ENCODE assay signal across 1 cellular context in genomic region chr9:121991305-121991661, GRCh38.
A peak's percentile ranks its signal among the peaks of the same experiment; 100 is the strongest.
TF ChIP-seq lines count a peak whose summit lies in the region.

No MANE protein-coding gene starts in this region.

TF ChIP-seq in HepG2, 621 proteins besides CTCF, POLR2A, EP300 and RAD21 (continued from another document):
- TF ChIP-seq USF2 (IDR thresholded peaks at IDR 0.05; ENCODE audit: low read depth, low read length) = no peak
- no peak for TF ChIP-seq USF2 (CRISPR knock-in tag; IDR thresholded peaks at IDR 0.05; ENCODE audit: borderline replicate concordance)
- TF ChIP-seq, protein P1, sequence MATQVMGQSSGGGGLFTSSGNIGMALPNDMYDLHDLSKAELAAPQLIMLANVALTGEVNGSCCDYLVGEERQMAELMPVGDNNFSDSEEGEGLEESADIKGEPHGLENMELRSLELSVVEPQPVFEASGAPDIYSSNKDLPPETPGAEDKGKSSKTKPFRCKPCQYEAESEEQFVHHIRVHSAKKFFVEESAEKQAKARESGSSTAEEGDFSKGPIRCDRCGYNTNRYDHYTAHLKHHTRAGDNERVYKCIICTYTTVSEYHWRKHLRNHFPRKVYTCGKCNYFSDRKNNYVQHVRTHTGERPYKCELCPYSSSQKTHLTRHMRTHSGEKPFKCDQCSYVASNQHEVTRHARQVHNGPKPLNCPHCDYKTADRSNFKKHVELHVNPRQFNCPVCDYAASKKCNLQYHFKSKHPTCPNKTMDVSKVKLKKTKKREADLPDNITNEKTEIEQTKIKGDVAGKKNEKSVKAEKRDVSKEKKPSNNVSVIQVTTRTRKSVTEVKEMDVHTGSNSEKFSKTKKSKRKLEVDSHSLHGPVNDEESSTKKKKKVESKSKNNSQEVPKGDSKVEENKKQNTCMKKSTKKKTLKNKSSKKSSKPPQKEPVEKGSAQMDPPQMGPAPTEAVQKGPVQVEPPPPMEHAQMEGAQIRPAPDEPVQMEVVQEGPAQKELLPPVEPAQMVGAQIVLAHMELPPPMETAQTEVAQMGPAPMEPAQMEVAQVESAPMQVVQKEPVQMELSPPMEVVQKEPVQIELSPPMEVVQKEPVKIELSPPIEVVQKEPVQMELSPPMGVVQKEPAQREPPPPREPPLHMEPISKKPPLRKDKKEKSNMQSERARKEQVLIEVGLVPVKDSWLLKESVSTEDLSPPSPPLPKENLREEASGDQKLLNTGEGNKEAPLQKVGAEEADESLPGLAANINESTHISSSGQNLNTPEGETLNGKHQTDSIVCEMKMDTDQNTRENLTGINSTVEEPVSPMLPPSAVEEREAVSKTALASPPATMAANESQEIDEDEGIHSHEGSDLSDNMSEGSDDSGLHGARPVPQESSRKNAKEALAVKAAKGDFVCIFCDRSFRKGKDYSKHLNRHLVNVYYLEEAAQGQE (IDR thresholded peaks at IDR 0.05; ENCODE audit: borderline replicate concordance in 1 of 2, low read depth in 1 of 2, low read length in 2 of 2) = no peak
- TF ChIP-seq, protein P2, sequence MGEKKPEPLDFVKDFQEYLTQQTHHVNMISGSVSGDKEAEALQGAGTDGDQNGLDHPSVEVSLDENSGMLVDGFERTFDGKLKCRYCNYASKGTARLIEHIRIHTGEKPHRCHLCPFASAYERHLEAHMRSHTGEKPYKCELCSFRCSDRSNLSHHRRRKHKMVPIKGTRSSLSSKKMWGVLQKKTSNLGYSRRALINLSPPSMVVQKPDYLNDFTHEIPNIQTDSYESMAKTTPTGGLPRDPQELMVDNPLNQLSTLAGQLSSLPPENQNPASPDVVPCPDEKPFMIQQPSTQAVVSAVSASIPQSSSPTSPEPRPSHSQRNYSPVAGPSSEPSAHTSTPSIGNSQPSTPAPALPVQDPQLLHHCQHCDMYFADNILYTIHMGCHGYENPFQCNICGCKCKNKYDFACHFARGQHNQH (CRISPR knock-in tag; IDR thresholded peaks at IDR 0.05) = no peak
- TF ChIP-seq ZNF367 (CRISPR knock-in tag; IDR thresholded peaks at IDR 0.05; ENCODE audit: borderline replicate concordance) = no peak
- no peak for TF ChIP-seq DPF2 (CRISPR knock-in tag; IDR thresholded peaks at IDR 0.05; ENCODE audit: borderline replicate concordance, low read depth)
- TF ChIP-seq ZNF816 (CRISPR knock-in tag; IDR thresholded peaks at IDR 0.05; ENCODE audit: borderline replicate concordance) = no peak
- peak; percentile 38; the same call in 1 of the 2 replicates for TF ChIP-seq HMG20A (CRISPR knock-in tag; IDR thresholded peaks at IDR 0.05; ENCODE audit: borderline replicate concordance)
- TF ChIP-seq TOPORS (CRISPR knock-in tag; IDR thresholded peaks at IDR 0.05) = no peak
- peak; percentile 23; the same call in 1 of the 2 replicates for TF ChIP-seq TCF7 (IDR thresholded peaks at IDR 0.05; ENCODE audit: low read depth)
- no peak for TF ChIP-seq SNAPC4 (CRISPR knock-in tag; IDR thresholded peaks at IDR 0.05)
- TF ChIP-seq TFDP2 (CRISPR knock-in tag; IDR thresholded peaks at IDR 0.05) = no peak
- no peak for TF ChIP-seq GPN1 (CRISPR knock-in tag; IDR thresholded peaks at IDR 0.05; ENCODE audit: borderline replicate concordance)
- TF ChIP-seq ZNF225 (CRISPR knock-in tag; IDR thresholded peaks at IDR 0.05) = no peak
- TF ChIP-seq ZFP36L1 (CRISPR knock-in tag; IDR thresholded peaks at IDR 0.05) = no peak
- TF ChIP-seq YEATS4 (CRISPR knock-in tag; IDR thresholded peaks at IDR 0.05; ENCODE audit: borderline replicate concordance) = 0 out of 2 replicates have a peak, but pooled peaks have one; percentile 2
- TF ChIP-seq, protein P3, sequence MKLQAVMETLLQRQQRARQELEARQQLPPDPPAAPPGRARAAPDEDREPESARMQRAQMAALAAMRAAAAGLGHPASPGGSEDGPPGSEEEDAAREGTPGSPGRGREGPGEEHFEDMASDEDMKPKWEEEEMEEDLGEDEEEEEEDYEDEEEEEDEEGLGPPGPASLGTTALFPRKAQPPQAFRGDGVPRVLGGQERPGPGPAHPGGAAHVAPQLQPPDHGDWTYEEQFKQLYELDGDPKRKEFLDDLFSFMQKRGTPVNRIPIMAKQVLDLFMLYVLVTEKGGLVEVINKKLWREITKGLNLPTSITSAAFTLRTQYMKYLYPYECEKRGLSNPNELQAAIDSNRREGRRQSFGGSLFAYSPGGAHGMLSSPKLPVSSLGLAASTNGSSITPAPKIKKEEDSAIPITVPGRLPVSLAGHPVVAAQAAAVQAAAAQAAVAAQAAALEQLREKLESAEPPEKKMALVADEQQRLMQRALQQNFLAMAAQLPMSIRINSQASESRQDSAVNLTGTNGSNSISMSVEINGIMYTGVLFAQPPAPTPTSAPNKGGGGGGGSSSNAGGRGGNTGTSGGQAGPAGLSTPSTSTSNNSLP (IDR thresholded peaks at IDR 0.05; ENCODE audit: low read depth, low read length) = no peak
- TF ChIP-seq TRIM24 (CRISPR knock-in tag; IDR thresholded peaks at IDR 0.05) = no peak
- no peak for TF ChIP-seq ZSCAN21 (CRISPR knock-in tag; IDR thresholded peaks at IDR 0.05; ENCODE audit: borderline replicate concordance)
- TF ChIP-seq HINFP (CRISPR knock-in tag; IDR thresholded peaks at IDR 0.05; ENCODE audit: low read depth) = no peak
- no peak for TF ChIP-seq ZSCAN9 (CRISPR knock-in tag; IDR thresholded peaks at IDR 0.05; ENCODE audit: borderline replicate concordance)
- TF ChIP-seq ZNF782 (CRISPR knock-in tag; IDR thresholded peaks at IDR 0.05; ENCODE audit: borderline replicate concordance) = no peak
- no peak for TF ChIP-seq U2AF1 (optimal IDR thresholded peaks at IDR 0.05; ENCODE audit: low read depth, low read length)
- TF ChIP-seq UBTF (CRISPR knock-in tag; IDR thresholded peaks at IDR 0.05) = no peak
- TF ChIP-seq SAP130 (CRISPR knock-in tag; IDR thresholded peaks at IDR 0.05; ENCODE audit: low read depth) = peak; percentile 50
- TF ChIP-seq ZNF558 (CRISPR knock-in tag; IDR thresholded peaks at IDR 0.05; ENCODE audit: borderline replicate concordance) = no peak
- no peak for TF ChIP-seq NKX3-1 (CRISPR knock-in tag; IDR thresholded peaks at IDR 0.05)
- TF ChIP-seq POGK (CRISPR knock-in tag; conservative IDR thresholded peaks at IDR 0.05) = no peak
- TF ChIP-seq RXRB (CRISPR knock-in tag; IDR thresholded peaks at IDR 0.05; ENCODE audit: borderline replicate concordance) = peak; percentile 28; the same call in 1 of the 2 replicates
- TF ChIP-seq ZSCAN22 (CRISPR knock-in tag; IDR thresholded peaks at IDR 0.05) = no peak
- TF ChIP-seq, protein P4, sequence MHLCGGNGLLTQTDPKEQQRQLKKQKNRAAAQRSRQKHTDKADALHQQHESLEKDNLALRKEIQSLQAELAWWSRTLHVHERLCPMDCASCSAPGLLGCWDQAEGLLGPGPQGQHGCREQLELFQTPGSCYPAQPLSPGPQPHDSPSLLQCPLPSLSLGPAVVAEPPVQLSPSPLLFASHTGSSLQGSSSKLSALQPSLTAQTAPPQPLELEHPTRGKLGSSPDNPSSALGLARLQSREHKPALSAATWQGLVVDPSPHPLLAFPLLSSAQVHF (CRISPR knock-in tag; IDR thresholded peaks at IDR 0.05) = no peak
- TF ChIP-seq ZFP36L2 (CRISPR knock-in tag; IDR thresholded peaks at IDR 0.05) = no peak
- no peak for TF ChIP-seq MXI1 (IDR thresholded peaks at IDR 0.05; ENCODE audit: borderline replicate concordance, low read depth, low read length)
- TF ChIP-seq FOXP1 (IDR thresholded peaks at IDR 0.05) = no peak
- TF ChIP-seq FOXP1 (CRISPR knock-in tag; IDR thresholded peaks at IDR 0.05) = 0 out of 2 replicates have a peak, but pooled peaks have one; percentile 12
- TF ChIP-seq HHEX (CRISPR knock-in tag; IDR thresholded peaks at IDR 0.05) = no peak
